8 cellular contexts compared by ENCODE assay signal in the genomic region with DNA sequence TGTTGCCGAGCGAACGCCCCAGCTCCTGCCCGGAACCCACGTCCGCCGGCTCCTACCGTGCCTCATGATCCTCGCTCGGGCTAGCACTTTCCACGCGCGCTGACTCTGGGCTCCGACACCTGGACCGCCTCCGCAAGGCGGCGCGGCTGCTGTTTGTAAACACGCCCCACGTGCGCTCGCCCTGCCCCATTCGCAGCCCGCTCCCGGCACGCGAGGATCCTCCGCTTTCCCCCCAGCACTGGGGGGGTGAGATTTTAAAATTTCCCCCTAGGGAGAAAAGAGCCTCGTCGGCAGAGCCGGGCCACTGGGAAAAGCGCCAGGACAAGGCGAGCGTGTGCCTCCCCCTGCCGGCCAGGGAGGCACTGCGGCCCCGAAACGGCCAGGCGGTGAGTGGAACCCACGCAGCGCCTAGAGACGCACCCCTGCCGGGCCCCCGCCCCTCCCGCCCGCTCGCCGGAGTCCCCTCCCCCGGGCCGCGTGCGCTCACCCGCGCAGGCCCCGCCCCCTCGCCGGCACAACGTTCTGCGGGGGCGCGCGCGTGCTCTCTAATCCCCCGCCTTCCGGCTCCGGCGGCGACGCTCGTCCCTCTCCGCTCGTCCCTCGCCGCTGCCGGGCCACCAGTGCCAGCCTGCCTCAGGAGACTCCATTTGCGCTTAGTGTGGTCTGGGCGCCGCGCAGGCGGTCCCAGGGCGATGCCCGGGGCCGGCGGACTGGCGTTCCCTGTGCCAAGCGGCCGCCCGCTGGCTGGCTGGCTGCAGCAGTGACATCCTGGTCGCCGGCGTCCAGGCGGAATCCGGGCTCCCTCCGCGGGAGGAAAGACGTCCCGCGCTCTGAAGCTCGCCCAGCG. TPM values are rescaled to one million over a fixed set of nuclear protein-coding genes. Genes with fewer than 3 reads are reported as not detected.
DNase-seq lines count a peak whose midpoint lies in the region; ATAC-seq and TF ChIP-seq lines count a peak whose summit lies in the region.

TSS of gene TIGD2 (plus strand) at position 548 of the 847 bp plus-strand sequence. CDS start 1,442 bp downstream, outside the sequence.

- peaks cover 11% of the 10 kb centered on the region for H3K27me3 Mint-ChIP-seq in chondrocyte (ENCODE audit: low read depth)

- H3K4me3 Mint-ChIP-seq in chondrocyte (ENCODE audit: unreplicated experiment) = peak within 1 kb of the TSS; percentile 85

- H3K4me1 Mint-ChIP-seq in chondrocyte (ENCODE audit: low read depth) = peaks cover 18% of the 10 kb centered on the region

- H3K36me3 Mint-ChIP-seq in chondrocyte (ENCODE audit: low read depth) = no peaks in the 10 kb centered on the region

- H3K27me3 ChIP-seq in layer of hippocampus (ENCODE audit: control insufficient read depth, insufficient read depth, low read length) = no peaks in the 10 kb centered on the region

- H3K9me3 Mint-ChIP-seq in chondrocyte (ENCODE audit: low read depth) = no peaks in the 10 kb centered on the region

- peak within 1 kb of the TSS; percentile 87 for H3K27ac Mint-ChIP-seq in chondrocyte (ENCODE audit: unreplicated experiment)

- H3K27ac ChIP-seq in layer of hippocampus (ENCODE audit: low read depth, low read length) = peak within 1 kb of the TSS; percentile 83

- ATAC-seq in GM19035 (IDR thresholded peaks at IDR 0.05; ENCODE audit: unreplicated experiment) = peak; percentile 90
- ATAC-seq in HG03342 (IDR thresholded peaks at IDR 0.05; ENCODE audit: unreplicated experiment) = peak; percentile 84

- peak; percentile 92 for DNase-seq in Ammon's horn (ENCODE audit: low spot score)
- peak; percentile 87 for DNase-seq in NCI-H345 (lab: John Stamatoyannopoulos, UW)
- peak; percentile 82 for DNase-seq in activated CD4-positive, alpha-beta T cell treated with anti-CD3 and anti-CD28 coated beads for 1 hour
- DNase-seq in chondrocyte (ENCODE audit: low spot score) = peak; percentile 86
- peak; percentile 84 to 91 for DNase-seq in stimulated activated CD4-positive, alpha-beta T cell treated with anti-CD3 and anti-CD28 coated beads, Interleukin-1b, Interleukin-23, amount 100 ng/mL, for 4 hours (ENCODE audit: low read depth in 2 of 2)

- peak; percentile 98 for TF ChIP-seq CTCF in chondrocyte (IDR thresholded peaks at IDR 0.05)

RNA-seq across cellular contexts. Expression of gene TIGD2, which starts in this region (rescaled TPM):
- total RNA-seq in chondrocyte = 4.3 to 5.2 TPM (median 5.1 TPM) in 3 replicates

Comparison
In these comparisons a context has a peak if more than half of its experiments do, and no peak if none do; other contexts are left out.
1. Peak in every context shown above with its lines: DNase-seq, ATAC-seq and H3K27ac ChIP-seq.